12 cellular contexts compared by ENCODE assay signal in the genomic region with DNA sequence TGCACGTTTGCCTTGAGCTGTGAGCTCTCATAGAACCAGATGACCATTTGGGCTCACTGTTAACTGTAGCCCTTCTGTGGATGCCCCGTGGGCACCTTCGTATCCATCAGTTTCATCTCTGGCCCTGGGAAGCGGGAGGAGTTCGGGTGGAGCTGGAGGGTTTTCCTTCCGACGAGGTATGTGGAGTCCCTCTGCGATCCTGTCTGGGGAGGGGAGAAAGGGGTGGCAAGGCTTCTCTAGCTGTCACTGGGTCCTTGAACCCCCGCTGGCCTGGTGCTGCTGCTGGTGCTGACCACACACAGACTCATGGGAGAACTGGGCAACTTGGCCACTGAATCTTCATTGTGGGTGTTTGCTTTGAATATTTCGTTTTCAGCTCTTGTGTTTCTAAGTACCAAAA. TPM values are rescaled to one million over a fixed set of nuclear protein-coding genes. Genes with fewer than 3 reads are reported as not detected.
A peak's percentile ranks its signal among the peaks of the same experiment; 100 is the strongest.
DNase-seq lines count a peak whose midpoint lies in the region; ATAC-seq, FAIRE-seq and TF ChIP-seq lines count a peak whose summit lies in the region.
"Had no signal": no experiment of that assay in that cellular context is flagged by ENCODE, and none has a peak within 500 bp of the region (broad histone marks: within the 10 kb centered on the region; RNA-seq: fewer than 3 reads in every experiment).

No MANE protein-coding gene starts in this region.

- BruUV-seq in Panc1 (replicated peaks; lab: Mats Ljungman, UMichigan), result no TSS peak

- TF ChIP-seq CTCF in Panc1 (IDR thresholded peaks at IDR 0.05), result no peak
- no peak for TF ChIP-seq CTCF in keratinocyte (optimal IDR thresholded peaks at IDR 0.05 in 1 of 3, IDR thresholded peaks at IDR 0.05 in 1 of 3, conservative IDR thresholded peaks at IDR 0.05 in 1 of 3; ENCODE audit: extremely low read depth in 1 of 3, insufficient read depth in 2 of 3, low read length in 3 of 3)
- no peak for TF ChIP-seq CTCF in coronary artery (IDR thresholded peaks at IDR 0.05)
- no peak for TF ChIP-seq CTCF in tibial artery (IDR thresholded peaks at IDR 0.05)

- no peak overlapping the region for H3K4me3 ChIP-seq in BLaER1
- peak overlapping the region; percentile 44 to 65 for H3K4me3 ChIP-seq in Panc1 (ENCODE audit: low read depth in 2 of 2, low read length in 2 of 2)
- no peak overlapping the region for H3K4me3 ChIP-seq in keratinocyte (ENCODE audit: control insufficient read depth in 2 of 3, extremely low read depth in 1 of 3, insufficient read depth in 2 of 3, low read depth in 1 of 3, low read length in 3 of 3)
- H3K4me3 ChIP-seq in coronary artery, result no peak overlapping the region
- no peak overlapping the region for H3K4me3 ChIP-seq in tibial artery

- no peaks in the 10 kb centered on the region for H3K9me3 ChIP-seq in BLaER1
- no peaks in the 10 kb centered on the region for H3K9me3 ChIP-seq in Panc1 (ENCODE audit: control insufficient read depth, insufficient read depth, low read depth, low read length)
- H3K9me3 ChIP-seq in keratinocyte (ENCODE audit: control insufficient read depth, low read depth, low read length), result no peaks in the 10 kb centered on the region
- H3K9me3 ChIP-seq in tibial artery, result no peaks in the 10 kb centered on the region
- H3K9me3 ChIP-seq: Peyer's patch had no signal

- CTCF ChIA-PET in Panc1 (lab: Charles Lee), result interaction anchor here (1.0 to 1.2 kb wide), 3 partner anchors 15 to 111 kb away, joined by 3 to 4 read pairs (median 3); no protein-coding TSS in a partner anchor

- peaks cover 2% of the 10 kb centered on the region for H3K79me2 ChIP-seq in keratinocyte (ENCODE audit: control insufficient read depth, insufficient read depth, low read length)

- no peak overlapping the region for H2AFZ ChIP-seq in keratinocyte (ENCODE audit: control insufficient read depth, low read length)

- ATAC-seq in Panc1, result no peak

- FAIRE-seq in GM18507 (lab: Jason Lieb, UNC) (peak; percentile 47), keratinocyte (lab: Jason Lieb, UNC) (no peak)

- in situ Hi-C loops in Panc1 (cut with HindIII; ENCODE audit: low pct_unique_long_range_greater_than_20kb, low sequenced_read_pairs), result no loop called here

- dilution Hi-C loops in keratinocyte (cut with MboI; ENCODE audit: extremely low pct_ligation_motif_present, low sequenced_read_pairs), result no loop called here

- POLR2A ChIA-PET in Panc1 (lab: Charles Lee), result interaction anchor here (0.6 to 0.8 kb wide), 3 partner anchors 12 to 51 kb away, joined by 3 read pairs; no protein-coding TSS in a partner anchor

- H3K4me2 ChIP-seq in BLaER1, result peak overlapping the region; percentile 85
- peak overlapping the region; percentile 94 for H3K4me2 ChIP-seq in keratinocyte (ENCODE audit: control insufficient read depth, extremely low read depth, insufficient read depth, low read depth, low read length)

- H3K4me1 ChIP-seq in BLaER1, result peaks cover 69% of the 10 kb centered on the region
- H3K4me1 ChIP-seq in Panc1 (ENCODE audit: control insufficient read depth, insufficient read depth, low read length), result peaks cover 54% of the 10 kb centered on the region
- H3K4me1 ChIP-seq in keratinocyte (ENCODE audit: control insufficient read depth, extremely low read depth, insufficient read depth, low read length), result peaks cover 25% of the 10 kb centered on the region
- peaks cover 8 to 47% (median 30%) of the 10 kb centered on the region in 4 donors for H3K4me1 ChIP-seq in tibial artery

- H3K9me1 ChIP-seq in keratinocyte (ENCODE audit: control insufficient read depth, extremely low read depth, insufficient read depth, low read length), result no peaks in the 10 kb centered on the region

- peaks cover 95% of the 10 kb centered on the region for H4K20me1 ChIP-seq in BLaER1
- H4K20me1 ChIP-seq in keratinocyte (ENCODE audit: control insufficient read depth, extremely low read depth, insufficient read depth, low read length), result peaks cover 5% of the 10 kb centered on the region

- intact Hi-C loops in Panc1 (cut with micrococcal nuclease; ENCODE audit: unreplicated experiment), result no loop called here
- intact Hi-C loops in tibial artery (cut with DNase I; ENCODE audit: low total_unique reads), result loop anchor here (10.0 kb wide), 1 partner anchor 65 kb away; no protein-coding TSS in a partner anchor

- no peaks in the 10 kb centered on the region for H3K27me3 ChIP-seq in BLaER1
- no peaks in the 10 kb centered on the region for H3K27me3 ChIP-seq in Panc1 (ENCODE audit: control insufficient read depth, insufficient read depth, low read length)
- no peaks in the 10 kb centered on the region for H3K27me3 ChIP-seq in keratinocyte (ENCODE audit: control insufficient read depth, extremely low read depth, insufficient read depth, low read length)
- H3K27me3 ChIP-seq in tibial artery, result no peaks in the 10 kb centered on the region
- H3K27me3 ChIP-seq: Peyer's patch had no signal

- DNase-seq in GM18507 (ENCODE audit: extremely low spot score, insufficient read length, low read depth), result no peak
- DNase-seq in Panc1 (ENCODE audit: low read depth, low spot score), result no peak
- DNase-seq in keratinocyte (ENCODE audit: low read depth, low spot score), result no peak
- no peak for DNase-seq in coronary artery (ENCODE audit: low spot score)
- DNase-seq in tibial artery, result no peak
- no peak for DNase-seq in caudate nucleus (lab: John Stamatoyannopoulos, UW)
- DNase-seq: H9, NCI-H1436 treated with DMSO at 0.1 percent for 48 hours, NCI-H226, SIG-M5 had no signal

- H3K27ac ChIP-seq in BLaER1 (no peak overlapping the region), Panc1 (ENCODE audit: low read length) (peak overlapping the region; percentile 90), keratinocyte (ENCODE audit: control insufficient read depth, insufficient read depth, low read length) (no peak overlapping the region), coronary artery (no peak overlapping the region), tibial artery (no peak overlapping the region), caudate nucleus (ENCODE audit: low read depth, low read length) (no peak overlapping the region)

- H3K9ac ChIP-seq in BLaER1 (no peak overlapping the region), keratinocyte (ENCODE audit: control insufficient read depth, extremely low read depth, insufficient read depth, low read length) (no peak overlapping the region)

- H3K36me3 ChIP-seq in BLaER1 (no peaks in the 10 kb centered on the region), Panc1 (ENCODE audit: control insufficient read depth, insufficient read depth, low read length) (no peaks in the 10 kb centered on the region), keratinocyte (ENCODE audit: control insufficient read depth in 2 of 2, extremely low read depth in 1 of 2, insufficient read depth in 2 of 2, low read length in 2 of 2) (no peaks in the 10 kb centered on the region), tibial artery (no peaks in the 10 kb centered on the region)
- H3K36me3 ChIP-seq: Peyer's patch had no signal

RNA-seq across cellular contexts. Expression of gene INPP5A, which starts 32.7 kb away (rescaled TPM):
- 60.0 TPM for total RNA-seq in Panc1 (2021; ENCODE audit: unreplicated experiment)
- polyA plus RNA-seq in Panc1 (2012; ENCODE audit: insufficient read length), result 78.4 TPM
- polyA plus RNA-seq in keratinocyte, result 8.7 to 18.9 TPM (median 11.2 TPM) in 3 replicates
- 2.2 TPM for polyA plus RNA-seq in keratinocyte (2011; ENCODE audit: low read depth)
- polyA plus RNA-seq in keratinocyte (2011; cell fraction: cytosol; rRNA removed), result 11.5 and 12.1 TPM in 2 replicates
- 6.2 and 8.2 TPM in 2 replicates for polyA plus RNA-seq in keratinocyte (2011; cell fraction: nucleus; rRNA removed)
- 7.7 and 13.5 TPM in 2 replicates for polyA plus RNA-seq in keratinocyte (2012; ENCODE audit: low replicate concordance)
- polyA minus RNA-seq in keratinocyte, result 14.7 to 20.5 TPM (median 15.0 TPM) in 3 replicates
- polyA minus RNA-seq in keratinocyte (2011; cell fraction: cytosol; rRNA and poly(A)+ RNA removed), result 20.3 TPM
- 4.7 and 8.1 TPM in 2 replicates for polyA minus RNA-seq in keratinocyte (2011; cell fraction: nucleus; rRNA and poly(A)+ RNA removed)

Comparison
In these comparisons a context has a peak if more than half of its experiments do, and no peak if none do; other contexts are left out.
1. H3K4me3 ChIP-seq: peak in Panc1 (2 of 2); none in BLaER1 (single experiment), keratinocyte (0 of 3), coronary artery (single experiment) and tibial artery (0 of 2).